In genomic region chr7:44535348-44536064, GRCh38 we compare ENCODE assay signal across 13 cellular contexts. TPM values are rescaled to one million over a fixed set of nuclear protein-coding genes. Genes with fewer than 3 reads are reported as not detected.
DNase-seq lines count a peak whose midpoint lies in the region; ATAC-seq and TF ChIP-seq lines count a peak whose summit lies in the region.
"Had no signal": no experiment of that assay in that cellular context is flagged by ENCODE, and none has a peak within 500 bp of the region (broad histone marks: within the 10 kb centered on the region; RNA-seq: fewer than 3 reads in every experiment).

No MANE protein-coding gene starts in this region.

- no peaks in the 10 kb centered on the region for H3K9me3 Mint-ChIP-seq in WTC11
- H3K9me3 Mint-ChIP-seq: CD14-positive monocyte; CD8-positive, alpha-beta T cell; IgD-negative memory B cell had no signal

- no peak overlapping the region for H3K4me3 Mint-ChIP-seq in WTC11
- H3K4me3 Mint-ChIP-seq: CD14-positive monocyte; CD8-positive, alpha-beta T cell; IgD-negative memory B cell had no signal

- POLR2A ChIA-PET in WTC11 (lab: Charles Lee): no interaction called here

- no peaks in the 10 kb centered on the region for H3K27me3 ChIP-seq in spleen (replicated peaks in 1 of 7)

- TF ChIP-seq CTCF in WTC11 (IDR thresholded peaks at IDR 0.05): no peak
- TF ChIP-seq CTCF in spleen (IDR thresholded peaks at IDR 0.05 in 8 of 11, conservative IDR thresholded peaks at IDR 0.05 in 3 of 11): no peak

- no peaks in the 10 kb centered on the region; the same call in 1 of the 2 replicates for H3K27me3 Mint-ChIP-seq in WTC11 (ENCODE audit: low read depth)

- no peaks in the 10 kb centered on the region for H3K4me1 Mint-ChIP-seq in WTC11
- H3K4me1 Mint-ChIP-seq: CD14-positive monocyte had no signal

- no peak overlapping the region for H3K27ac Mint-ChIP-seq in WTC11
- H3K27ac Mint-ChIP-seq: CD14-positive monocyte had no signal

- H3K36me3 ChIP-seq in spleen: no peaks in the 10 kb centered on the region

- H3K36me3 Mint-ChIP-seq in WTC11: no peaks in the 10 kb centered on the region
- H3K36me3 Mint-ChIP-seq: CD14-positive monocyte; CD8-positive, alpha-beta T cell had no signal

- no peak overlapping the region for H3K27ac ChIP-seq in spleen
- H3K27ac ChIP-seq: A549, GM23248 had no signal

- DNase-seq in AG20443 (ENCODE audit: low spot score) (peak; percentile 8), D341Med (ENCODE audit: low spot score) (peak; percentile 21), WTC11 (ENCODE audit: low spot score) (no peak), spleen (peak; percentile 62), globus pallidus (ENCODE audit: low spot score) (no peak), kidney tubule cell (ENCODE audit: low spot score) (no peak)
- DNase-seq: DND-41, GM23248 had no signal

- no peak for ATAC-seq in WTC11

- no peak overlapping the region for H3K4me3 ChIP-seq in spleen
- H3K4me3 ChIP-seq: A549, GM23248 had no signal

- intact Hi-C loops in spleen (cut with DNase I; ENCODE audit: low total_unique reads): no loop called here

- H3K9me3 ChIP-seq in spleen: no peaks in the 10 kb centered on the region
- H3K9me3 ChIP-seq: A549 had no signal

- 87 to 98% (median 94%) methylated on average over 8 of the region's 8 CpGs for WGBS in spleen, 5 donors

- CTCF ChIA-PET in WTC11 (lab: Charles Lee): interaction anchor here (0.6 to 1.7 kb wide), 12 partner anchors 9 to 394 kb away, joined by 3 to 32 read pairs (median 6); partner anchors contain the start of gene DDX56

- no peak for TF ChIP-seq POLR2A in spleen (IDR thresholded peaks at IDR 0.05)

- H3K4me1 ChIP-seq in spleen: peaks cover 0 to 4% (median 0%) of the 10 kb centered on the region in 6 donors
- H3K4me1 ChIP-seq: A549 had no signal

TF ChIP-seq in WTC11, 78 proteins besides CTCF, POLR2A, EP300 and RAD21:
- TF ChIP-seq CREM (CRISPR knock-in tag; IDR thresholded peaks at IDR 0.05): no peak
- TF ChIP-seq ZNF512 (CRISPR knock-in tag; IDR thresholded peaks at IDR 0.05; ENCODE audit: borderline replicate concordance): 0 out of 2 replicates have a peak, but pooled peaks have one; percentile 69

RNA-seq across cellular contexts. Expression of gene NPC1L1, which starts 5.6 kb away (rescaled TPM):
- total RNA-seq in WTC11 (2021) (0.15 to 0.18 TPM (median 0.16 TPM) in 3 replicates), spleen (under 1 TPM in 1 of 7 donors, not detected in 6; 0.07 TPM)
- under 1 TPM; 0.02 to 0.03 (median 0.03) TPM for polyA plus RNA-seq in spleen
- total RNA-seq: GM23248 had no signal
- polyA plus RNA-seq: BJ, CD14-positive monocyte, GM23248, IgD-negative memory B cell had no signal

RNA-seq across cellular contexts. Expression of gene DDX56, which starts 38.2 kb away (rescaled TPM):
- total RNA-seq in WTC11 (2021) (69.4 to 83.1 TPM (median 74.5 TPM) in 3 replicates), spleen (10 to 100 TPM; 56.1 to 78.9 (median 60.9) TPM)
- 100 to 1,000 TPM in 2 of 3 donors, 10 to 100 TPM in 1; 70.0 to 130 (median 105) TPM for polyA plus RNA-seq in spleen

RNA-seq across cellular contexts. Expression of gene NUDCD3, which starts 45.0 kb away (rescaled TPM):
- 71.8 to 83.9 TPM (median 82.7 TPM) in 3 replicates for total RNA-seq in WTC11 (2021)
- 10 to 100 TPM; 34.6 to 97.9 (median 70.0) TPM for total RNA-seq in spleen
- polyA plus RNA-seq in spleen: 10 to 100 TPM; 21.7 to 31.5 (median 23.8) TPM

RNA-seq across cellular contexts. Expression of gene TMED4, which starts 46.5 kb away (rescaled TPM):
- 58.6 to 61.9 TPM (median 60.9 TPM) in 3 replicates for total RNA-seq in WTC11 (2021)
- total RNA-seq in spleen: 100 to 1,000 TPM in 2 of 7 donors, 10 to 100 TPM in 5; 55.4 to 105 (median 66.6) TPM
- polyA plus RNA-seq in spleen: 10 to 100 TPM; 26.1 to 34.7 (median 28.7) TPM

Comparison
In these comparisons a context has a peak if more than half of its experiments do, and no peak if none do; other contexts are left out.
1. DNase-seq: peak in AG20443 (single experiment), D341Med (single experiment) and spleen (single experiment); none in WTC11 (single experiment), globus pallidus (single experiment) and kidney tubule cell (single experiment).